14 cellular contexts compared by ENCODE assay signal in the genomic region with DNA sequence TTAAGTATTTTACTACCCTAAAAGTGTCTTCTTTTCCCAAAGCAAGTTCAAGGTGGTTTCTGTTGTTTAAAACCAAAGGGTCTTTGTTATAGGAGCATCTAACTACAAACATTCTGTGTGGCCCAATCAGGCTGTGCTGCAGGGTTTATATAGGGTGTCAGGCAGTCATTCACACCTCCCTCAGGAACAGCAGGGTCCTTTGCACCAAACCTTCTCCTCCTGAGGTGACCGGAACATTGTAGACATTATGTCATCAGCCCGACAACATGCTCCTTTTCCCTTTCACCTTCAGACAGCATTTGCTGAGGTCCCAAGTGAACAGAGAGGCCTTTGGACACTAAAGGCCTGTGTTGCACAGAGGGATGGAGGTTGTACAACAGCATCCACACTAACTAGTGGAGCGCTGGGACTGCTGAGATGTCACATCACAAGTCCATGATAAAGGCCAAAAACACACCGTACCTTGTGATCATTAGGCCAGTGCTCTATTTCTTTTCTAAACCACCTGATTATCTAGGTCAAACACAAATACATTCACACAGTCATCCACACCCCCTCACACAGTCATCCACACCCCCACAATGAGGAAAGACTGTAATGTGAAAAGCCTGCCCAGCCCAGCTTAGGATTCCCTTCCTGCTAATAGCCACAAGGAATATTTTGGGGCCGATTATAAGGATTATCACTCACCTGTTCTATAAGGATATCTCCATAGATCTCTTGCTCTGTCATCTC.
DNase-seq lines count a peak whose midpoint lies in the region; ATAC-seq and TF ChIP-seq lines count a peak whose summit lies in the region.
"Had no signal": no experiment of that assay in that cellular context is flagged by ENCODE, and none has a peak within 500 bp of the region (broad histone marks: within the 10 kb centered on the region; RNA-seq: fewer than 3 reads in every experiment).

No MANE protein-coding gene starts in this region.

- TF ChIP-seq EP300 in esophagus muscularis mucosa (IDR thresholded peaks at IDR 0.05): no peak

- H2BK5ac ChIP-seq in IMR-90 (ENCODE audit: low read depth, low read length, poor library complexity, severe bottlenecking): no peak overlapping the region

- H3K9me1 ChIP-seq in IMR-90 (ENCODE audit: insufficient read depth, low read length): no peaks in the 10 kb centered on the region; the same call in 1 of the 2 replicates

- no peak overlapping the region for H4K91ac ChIP-seq in IMR-90 (ENCODE audit: insufficient read depth, low read depth, low read length)

- H4K5ac ChIP-seq in IMR-90 (ENCODE audit: low read depth, low read length): no peak overlapping the region

- H3K4ac ChIP-seq in IMR-90 (ENCODE audit: low read depth, low read length): 0 out of 2 replicates have a peak overlapping the region, but pooled peaks have one; percentile 18

- H3K4me2 ChIP-seq in IMR-90 (ENCODE audit: low read depth, low read length): no peak overlapping the region
- H3K4me2 ChIP-seq: GM23338 had no signal

- no peaks in the 10 kb centered on the region; the same call in 1 of the 2 replicates for H4K20me1 ChIP-seq in IMR-90 (ENCODE audit: insufficient read depth, low read length)

- H3K4me3 ChIP-seq in IMR-90 (ENCODE audit: insufficient read depth, low read depth, low read length) (no peak overlapping the region), esophagus muscularis mucosa (no peak overlapping the region), right cardiac atrium (ENCODE audit: low read length) (no peak overlapping the region), gastrocnemius medialis (no peak overlapping the region)
- no peak overlapping the region for H3K4me3 ChIP-seq in naive thymus-derived CD4-positive, alpha-beta T cell (ENCODE audit: low read length)
- H3K4me3 ChIP-seq: GM23338 had no signal

- WGBS in IMR-90 (ENCODE audit: extremely low coverage in 2 of 2, insufficient read length in 1 of 2), 2 experiments: no CpG with 5 or more reads among the region's 5 CpGs
- 56% methylated on average over 5 of the region's 5 CpGs for WGBS in esophagus muscularis mucosa
- WGBS in right cardiac atrium: 62% methylated on average over 5 of the region's 5 CpGs

- H3K27me3 Mint-ChIP-seq in naive thymus-derived CD4-positive, alpha-beta T cell: peaks cover 0 to 5% (median 0%) of the 10 kb centered on the region in 5 donors
- H3K27me3 Mint-ChIP-seq: B cell; CD4-positive, alpha-beta T cell had no signal

- no peak overlapping the region for H3K14ac ChIP-seq in IMR-90 (replicated peaks; ENCODE audit: low read depth, low read length)

- peaks cover 0 to 4% (median 0%) of the 10 kb centered on the region in 11 donors for H3K9me3 Mint-ChIP-seq in naive thymus-derived CD4-positive, alpha-beta T cell
- H3K9me3 Mint-ChIP-seq: CD4-positive, alpha-beta T cell; GM23338; H9 had no signal

- TF ChIP-seq RAD21 in IMR-90 (IDR thresholded peaks at IDR 0.05; ENCODE audit: low read length): no peak

- no peak overlapping the region for H2BK15ac ChIP-seq in IMR-90 (ENCODE audit: low read depth, low read length)

- H4K8ac ChIP-seq in IMR-90 (ENCODE audit: low read depth in 2 of 2, low read length in 2 of 2): no peak overlapping the region

- H3K36me3 ChIP-seq in IMR-90 (ENCODE audit: control insufficient read depth, insufficient read depth, low read length) (no peaks in the 10 kb centered on the region), esophagus muscularis mucosa (no peaks in the 10 kb centered on the region), gastrocnemius medialis (no peaks in the 10 kb centered on the region)
- no peaks in the 10 kb centered on the region for H3K36me3 ChIP-seq in naive thymus-derived CD4-positive, alpha-beta T cell (ENCODE audit: control insufficient read depth in 2 of 3, insufficient read depth in 3 of 3, low read length in 3 of 3)

- H3K27ac ChIP-seq in IMR-90 (ENCODE audit: insufficient read depth, low read length) (no peak overlapping the region), esophagus muscularis mucosa (replicated peaks in 1 of 4) (peak overlapping the region; percentile 1 to 60 (median 41)), right cardiac atrium (ENCODE audit: low read length) (peak overlapping the region; percentile 86), gastrocnemius medialis (peak overlapping the region; percentile 25 to 66 (median 53))
- H3K27ac ChIP-seq in naive thymus-derived CD4-positive, alpha-beta T cell (ENCODE audit: low read depth, low read length): no peak overlapping the region

- H2AFZ ChIP-seq in IMR-90 (replicated peaks; ENCODE audit: low read length, poor library complexity): no peak overlapping the region
- H2AFZ ChIP-seq: GM23338 had no signal

- no peak overlapping the region for H3K4me3 Mint-ChIP-seq in naive thymus-derived CD4-positive, alpha-beta T cell
- H3K4me3 Mint-ChIP-seq: B cell; CD4-positive, alpha-beta T cell; GM23338; H9 had no signal

- H3K9ac ChIP-seq in IMR-90 (ENCODE audit: low read depth, low read length): no peak overlapping the region

- no peak overlapping the region for H3K27ac Mint-ChIP-seq in naive thymus-derived CD4-positive, alpha-beta T cell
- H3K27ac Mint-ChIP-seq: B cell; CD4-positive, alpha-beta T cell; GM23338; H9 had no signal

- intact Hi-C loops in IMR-90 (cut with micrococcal nuclease): loop anchor here (10.0 kb wide), 2 partner anchors 333 to 337 kb away; no protein-coding TSS in a partner anchor
- intact Hi-C loops in esophagus muscularis mucosa (cut with DNase I): loop anchor here (5.0 to 10.0 kb wide), 3 partner anchors 59 to 373 kb away; no protein-coding TSS in a partner anchor
- intact Hi-C loops in right cardiac atrium (cut with DNase I): loop anchor here in 1 of 4 donors (10.0 kb wide), 1 partner anchor 127 kb away; a partner anchor contains a TSS
- intact Hi-C loops in gastrocnemius medialis (cut with DNase I; ENCODE audit: low total_unique reads): loop anchor here (2.0 to 10.0 kb wide), 3 partner anchors 63 to 373 kb away; no protein-coding TSS in a partner anchor
- intact Hi-C loops in naive thymus-derived CD4-positive, alpha-beta T cell (cut with micrococcal nuclease): no loop called here

- no peaks in the 10 kb centered on the region for H3K79me1 ChIP-seq in IMR-90 (ENCODE audit: low read depth in 1 of 2, low read length in 2 of 2)

- H3K27me3 ChIP-seq in IMR-90 (ENCODE audit: control insufficient read depth, insufficient read depth, low read length) (no peaks in the 10 kb centered on the region), esophagus muscularis mucosa (no peaks in the 10 kb centered on the region), right cardiac atrium (ENCODE audit: control insufficient read depth, insufficient read depth) (no peaks in the 10 kb centered on the region), gastrocnemius medialis (no peaks in the 10 kb centered on the region)
- H3K27me3 ChIP-seq in naive thymus-derived CD4-positive, alpha-beta T cell (ENCODE audit: control insufficient read depth in 2 of 2, insufficient read depth in 2 of 2, low read length in 2 of 2): no peaks in the 10 kb centered on the region

- H2AK9ac ChIP-seq in IMR-90 (replicated peaks; ENCODE audit: low read depth, low read length, poor library complexity): no peak overlapping the region

- H2BK120ac ChIP-seq in IMR-90 (ENCODE audit: low read depth, low read length): no peak overlapping the region

- no peak for TF ChIP-seq POLR2A in IMR-90 (IDR thresholded peaks at IDR 0.05; ENCODE audit: low read depth, low read length)
- TF ChIP-seq POLR2A in esophagus muscularis mucosa (IDR thresholded peaks at IDR 0.05; ENCODE audit: low read depth): no peak
- TF ChIP-seq POLR2A in gastrocnemius medialis (IDR thresholded peaks at IDR 0.05): no peak

- H3K9me3 ChIP-seq in IMR-90 (ENCODE audit: control insufficient read depth, insufficient read depth, low read length): no peaks in the 10 kb centered on the region
- H3K9me3 ChIP-seq in esophagus muscularis mucosa: no peaks in the 10 kb centered on the region
- no peaks in the 10 kb centered on the region for H3K9me3 ChIP-seq in right cardiac atrium (ENCODE audit: control insufficient read depth, low read length)
- H3K9me3 ChIP-seq in gastrocnemius medialis: no peaks in the 10 kb centered on the region
- no peaks in the 10 kb centered on the region for H3K9me3 ChIP-seq in naive thymus-derived CD4-positive, alpha-beta T cell (ENCODE audit: control insufficient read depth in 2 of 3, low read length in 3 of 3)

- peak overlapping the region; percentile 34; the same call in 1 of the 2 replicates for H2AK5ac ChIP-seq in IMR-90 (ENCODE audit: low read depth, low read length)

- no peak overlapping the region for H3K56ac ChIP-seq in IMR-90 (ENCODE audit: extremely low read depth, insufficient read depth, low read length)

- CTCF ChIA-PET in IMR-90 (lab: Yijun Ruan, JAX): no interaction called here
- CTCF ChIA-PET in naive thymus-derived CD4-positive, alpha-beta T cell (lab: Charles Lee): no interaction called here

- H3K18ac ChIP-seq in IMR-90 (ENCODE audit: low read depth, low read length): no peak overlapping the region

- H3K23ac ChIP-seq in IMR-90 (ENCODE audit: low read depth, low read length): no peak overlapping the region

- no peak for DNase-seq in IMR-90
- no peak for DNase-seq in esophagus muscularis mucosa (ENCODE audit: extremely low spot score)
- no peak for DNase-seq in right cardiac atrium
- no peak for DNase-seq in gastrocnemius medialis
- no peak for DNase-seq in cerebellum (ENCODE audit: low spot score)
- DNase-seq in naive thymus-derived CD4-positive, alpha-beta T cell: no peak
- DNase-seq: C1 segment of cervical spinal cord; Calu3; CD4-positive, alpha-beta T cell; DMS 273 treated with DMSO at 0.1 percent for 48 hours; H9 had no signal

- ATAC-seq in IMR-90 (ENCODE audit: low read depth) (no peak), right cardiac atrium (no peak), gastrocnemius medialis (peak in 1 of 2 donors; percentile 47), HG02678 (IDR thresholded peaks at IDR 0.05; ENCODE audit: unreplicated experiment) (no peak)
- no peak for ATAC-seq in naive thymus-derived CD4-positive, alpha-beta T cell
- ATAC-seq: GM23338 had no signal

- dilution Hi-C loops in IMR-90 (cut with HindIII; ENCODE audit: low sequenced_read_pairs, unreplicated experiment): no loop called here

- no TSS peak for BruUV-seq in IMR-90 (replicated peaks; lab: Mats Ljungman, UMichigan)

- no peaks in the 10 kb centered on the region for H3K36me3 Mint-ChIP-seq in naive thymus-derived CD4-positive, alpha-beta T cell

- in situ Hi-C loops in IMR-90 (cut with MboI; ENCODE audit: low sequenced_read_pairs) (no loop called here), gastrocnemius medialis (cut with MboI; ENCODE audit: low sequenced_read_pairs in 4 of 4) (no loop called here)

- H3K4me1 ChIP-seq in IMR-90 (ENCODE audit: control insufficient read depth, insufficient read depth, low read length) (peaks cover 10% of the 10 kb centered on the region), esophagus muscularis mucosa (peaks cover 34 to 59% (median 58%) of the 10 kb centered on the region in 4 donors), right cardiac atrium (ENCODE audit: control insufficient read depth, insufficient read depth, low read length) (peaks cover 7% of the 10 kb centered on the region), gastrocnemius medialis (peaks cover 13 to 21% of the 10 kb centered on the region in 2 donors)
- no peaks in the 10 kb centered on the region for H3K4me1 ChIP-seq in naive thymus-derived CD4-positive, alpha-beta T cell (ENCODE audit: control insufficient read depth in 2 of 2, insufficient read depth in 2 of 2, low read length in 2 of 2)

- TF ChIP-seq CTCF in IMR-90 (conservative IDR thresholded peaks at IDR 0.05; ENCODE audit: low read depth, low read length): no peak
- TF ChIP-seq CTCF in esophagus muscularis mucosa (IDR thresholded peaks at IDR 0.05): no peak
- TF ChIP-seq CTCF in gastrocnemius medialis (IDR thresholded peaks at IDR 0.05 in 4 of 5, conservative IDR thresholded peaks at IDR 0.05 in 1 of 5): no peak

- no peak overlapping the region for H2BK20ac ChIP-seq in IMR-90 (ENCODE audit: low read depth, low read length)

- POLR2A ChIA-PET in IMR-90 (lab: Charles Lee; ENCODE audit: unreplicated experiment): no interaction called here
- POLR2A ChIA-PET in naive thymus-derived CD4-positive, alpha-beta T cell (lab: Charles Lee): no interaction called here

- no peaks in the 10 kb centered on the region for H3K4me1 Mint-ChIP-seq in naive thymus-derived CD4-positive, alpha-beta T cell
- H3K4me1 Mint-ChIP-seq: B cell had no signal

Comparison
In these comparisons a context has a peak if more than half of its experiments do, and no peak if none do; other contexts are left out.
1. H3K27ac ChIP-seq: peak in esophagus muscularis mucosa (4 of 4), right cardiac atrium (single experiment) and gastrocnemius medialis (4 of 4); none in IMR-90 (single experiment) and naive thymus-derived CD4-positive, alpha-beta T cell (single experiment).
2. intact Hi-C loops: an anchor here in IMR-90 (10.0 kb wide), esophagus muscularis mucosa (5.0 to 10.0 kb wide) and gastrocnemius medialis (2.0 to 10.0 kb wide); none called in naive thymus-derived CD4-positive, alpha-beta T cell.